Comparison of ENCODE assay signal across 8 cellular contexts in genomic region chr12:2337031-2338010, GRCh38.
DNase-seq lines count a peak whose midpoint lies in the region; ATAC-seq and TF ChIP-seq lines count a peak whose summit lies in the region.

No MANE protein-coding gene starts in this region.

- H3K9me3 ChIP-seq in right atrium auricular region: no peaks in the 10 kb centered on the region
- no peaks in the 10 kb centered on the region for H3K9me3 ChIP-seq in duodenal mucosa (ENCODE audit: control insufficient read depth in 1 of 2, low read length in 2 of 2)
- no peaks in the 10 kb centered on the region for H3K9me3 ChIP-seq in osteoblast (ENCODE audit: low read depth, low read length)
- H3K9me3 ChIP-seq in aorta (ENCODE audit: control insufficient read depth, low read length): no peaks in the 10 kb centered on the region

- H3K4me2 ChIP-seq in osteoblast (ENCODE audit: insufficient read depth, low read length): peak overlapping the region; percentile 57

- no peaks in the 10 kb centered on the region for H4K20me1 ChIP-seq in osteoblast (ENCODE audit: insufficient read depth, low read length)

- no peak for TF ChIP-seq CTCF in right atrium auricular region (IDR thresholded peaks at IDR 0.05)
- TF ChIP-seq CTCF in osteoblast (IDR thresholded peaks at IDR 0.05; ENCODE audit: extremely low read depth, low read depth, low read length): no peak

- H3K27me3 ChIP-seq in right atrium auricular region: no peaks in the 10 kb centered on the region
- no peaks in the 10 kb centered on the region for H3K27me3 ChIP-seq in duodenal mucosa (ENCODE audit: control insufficient read depth in 1 of 2, insufficient read depth in 2 of 2, low read length in 2 of 2)
- H3K27me3 ChIP-seq in osteoblast (ENCODE audit: insufficient read depth, low read length): no peaks in the 10 kb centered on the region
- H3K27me3 ChIP-seq in aorta (ENCODE audit: control insufficient read depth in 1 of 2, insufficient read depth in 2 of 2, low read length in 1 of 2): no peaks in the 10 kb centered on the region

- intact Hi-C loops in Right ventricle myocardium inferior (cut with DNase I) (loop anchor here (5.0 kb wide), 1 partner anchor 45 kb away; no protein-coding TSS in a partner anchor), aorta (cut with DNase I) (loop anchor here in 1 of 2 donors (5.0 kb wide), 1 partner anchor 50 kb away; no protein-coding TSS in a partner anchor)

- no peak overlapping the region for H3K9ac ChIP-seq in duodenal mucosa (ENCODE audit: low read depth in 1 of 2, low read length in 2 of 2)

- H3K79me2 ChIP-seq in osteoblast (ENCODE audit: insufficient read depth, low read length): peaks cover 5% of the 10 kb centered on the region

- H3K36me3 ChIP-seq in right atrium auricular region (no peaks in the 10 kb centered on the region), duodenal mucosa (ENCODE audit: control insufficient read depth in 1 of 2, insufficient read depth in 2 of 2, low read length in 2 of 2) (no peaks in the 10 kb centered on the region), osteoblast (ENCODE audit: insufficient read depth, low read length) (no peaks in the 10 kb centered on the region), aorta (ENCODE audit: control insufficient read depth in 1 of 2, insufficient read depth in 2 of 2, low read length in 1 of 2) (no peaks in the 10 kb centered on the region)

- no peak for ATAC-seq in Right ventricle myocardium inferior
- ATAC-seq in aorta (ENCODE audit: low FRiP score): no peak
- ATAC-seq in GM19467 (IDR thresholded peaks at IDR 0.05; ENCODE audit: unreplicated experiment): no peak

- 85 to 86% methylated on average over 11 of the region's 11 CpGs for WGBS in aorta, 2 donors

- DNase-seq in right atrium auricular region (ENCODE audit: low spot score) (no peak), Right ventricle myocardium inferior (ENCODE audit: missing footprints) (no peak), osteoblast (ENCODE audit: insufficient read length, low spot score, missing footprints) (no peak), aorta (no peak), GDM1 (lab: John Stamatoyannopoulos, UW) (no peak)
- DNase-seq in effector CD4-positive, alpha-beta T cell: no peak

- H2AFZ ChIP-seq in osteoblast (ENCODE audit: low read length): no peak overlapping the region

- H3K27ac ChIP-seq in right atrium auricular region (peak overlapping the region; percentile 91 to 94), duodenal mucosa (ENCODE audit: low read depth, low read length) (peak overlapping the region; percentile 58), osteoblast (ENCODE audit: low read depth, low read length) (peak overlapping the region; percentile 95), aorta (ENCODE audit: low read depth in 1 of 2, low read length in 2 of 2) (peak overlapping the region; percentile 80 to 99)

- no peak overlapping the region for H3K4me3 ChIP-seq in right atrium auricular region
- H3K4me3 ChIP-seq in duodenal mucosa (ENCODE audit: low read depth in 1 of 2, low read length in 2 of 2): no peak overlapping the region
- no peak overlapping the region for H3K4me3 ChIP-seq in osteoblast (ENCODE audit: insufficient read depth, low read length)
- no peak overlapping the region for H3K4me3 ChIP-seq in aorta (ENCODE audit: low read length in 2 of 2)

- H3K4me1 ChIP-seq in right atrium auricular region (peaks cover 0 to 65% of the 10 kb centered on the region in 2 donors), duodenal mucosa (ENCODE audit: control insufficient read depth in 1 of 2, insufficient read depth in 2 of 2, low read length in 2 of 2) (peaks cover 11 to 25% of the 10 kb centered on the region in 2 donors), osteoblast (ENCODE audit: insufficient read depth, low read length) (peaks cover 83% of the 10 kb centered on the region), aorta (ENCODE audit: control insufficient read depth in 1 of 2, insufficient read depth in 2 of 2, low read length in 2 of 2) (peaks cover 9 to 18% of the 10 kb centered on the region in 2 donors)
